In the genomic region with DNA sequence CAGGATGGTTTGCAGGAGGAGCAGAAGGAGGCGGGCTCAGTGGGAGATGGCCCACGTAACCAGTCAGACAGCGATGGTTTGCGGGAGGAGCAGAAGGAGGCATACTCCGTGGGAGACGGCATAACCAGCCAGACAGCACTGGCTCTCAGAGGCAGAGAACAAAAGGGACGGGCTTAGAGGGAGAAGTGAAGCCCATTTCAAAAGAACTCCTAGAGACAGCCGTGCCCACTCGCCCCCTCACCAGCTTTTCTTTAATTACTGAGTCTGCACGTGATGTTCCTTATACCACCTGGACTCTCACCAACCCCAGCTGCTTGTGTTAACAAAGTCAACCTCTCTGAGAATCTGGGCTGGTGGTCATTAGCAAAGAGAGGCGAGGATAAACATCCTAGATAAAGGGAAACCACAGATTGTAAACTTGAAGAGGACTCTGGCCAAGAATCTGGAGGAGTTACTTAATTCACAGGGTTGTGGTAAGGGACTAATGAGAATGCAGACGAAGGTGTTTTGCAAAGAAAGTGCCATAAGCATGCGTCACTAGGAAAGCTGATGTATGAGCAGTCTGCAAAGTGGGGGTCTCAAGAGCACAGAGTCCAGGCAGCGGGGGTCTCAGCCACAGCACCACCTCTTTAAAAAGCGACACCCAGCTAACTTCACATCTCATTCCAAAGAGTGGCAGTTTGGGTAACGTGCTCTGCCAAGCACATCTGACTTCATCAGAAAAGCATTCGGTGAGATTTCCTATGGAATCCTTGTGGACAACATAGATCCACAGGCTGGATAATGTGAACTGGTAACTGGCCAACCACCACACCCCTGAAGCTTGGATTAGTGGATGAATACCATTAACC, we compare ENCODE assay signal across 9 cellular contexts. TPM values are rescaled to one million over a fixed set of nuclear protein-coding genes. Genes with fewer than 3 reads are reported as not detected.
DNase-seq lines count a peak whose midpoint lies in the region; ATAC-seq and TF ChIP-seq lines count a peak whose summit lies in the region.
"Had no signal": no experiment of that assay in that cellular context is flagged by ENCODE, and none has a peak within 500 bp of the region (broad histone marks: within the 10 kb centered on the region; RNA-seq: fewer than 3 reads in every experiment).

No MANE protein-coding gene starts in this region.

- TF ChIP-seq CTCF in cardiac muscle cell (IDR thresholded peaks at IDR 0.05; ENCODE audit: low read depth, low read length) = no peak

- H3K4me3 ChIP-seq in cardiac muscle cell = no peak overlapping the region

- no peak for ATAC-seq in Right ventricle myocardium inferior
- no peak for ATAC-seq in stimulated activated naive CD8-positive, alpha-beta T cell treated with anti-CD3 and anti-CD28 coated beads, Interleukin-15, Interleukin-2, amounts not matched to agents 100 U/mL and 50 U/mL, for 24 hours
- no peak for ATAC-seq in HG02852 (IDR thresholded peaks at IDR 0.05; ENCODE audit: unreplicated experiment)
- no peak for ATAC-seq in GM21526 (IDR thresholded peaks at IDR 0.05; ENCODE audit: low FRiP score, unreplicated experiment)

- H3K36me3 ChIP-seq in cardiac muscle cell = peaks cover under 1% of the 10 kb centered on the region

- DNase-seq in cardiac muscle cell (ENCODE audit: low read depth in 1 of 2, low spot score in 1 of 2) (peak in 1 of 2 donors; percentile 94), Right ventricle myocardium inferior (ENCODE audit: missing footprints) (no peak), amniotic stem cell (lab: John Stamatoyannopoulos, UW) (peak; percentile 65), kidney tubule cell (ENCODE audit: low spot score) (peak; percentile 90), C1 segment of cervical spinal cord (lab: John Stamatoyannopoulos, UW) (no peak)
- DNase-seq in stimulated activated naive CD8-positive, alpha-beta T cell treated with anti-CD3 and anti-CD28 coated beads, Interleukin-15, Interleukin-2, amounts not matched to agents 100 U/mL and 50 U/mL, for 24 hours = no peak
- DNase-seq: naive B cell had no signal

- no peaks in the 10 kb centered on the region for H3K9me3 ChIP-seq in cardiac muscle cell (ENCODE audit: low read depth)

- intact Hi-C loops in Right ventricle myocardium inferior (cut with DNase I) = no loop called here

- peak overlapping the region; percentile 10 for H3K27ac ChIP-seq in cardiac muscle cell

- no peaks in the 10 kb centered on the region for H3K27me3 ChIP-seq in cardiac muscle cell

- peaks cover 28% of the 10 kb centered on the region for H3K4me1 ChIP-seq in cardiac muscle cell (ENCODE audit: low read depth)

RNA-seq across cellular contexts. Expression of a gene that starts 51.7 kb away (rescaled TPM):
- total RNA-seq in cardiac muscle cell (107 and 122 TPM in 2 replicates), Right ventricle myocardium inferior (18.5 TPM)
- polyA plus RNA-seq in cardiac muscle cell = 120 and 128 TPM in 2 replicates

Comparison
In these comparisons a context has a peak if more than half of its experiments do, and no peak if none do; other contexts are left out.
1. DNase-seq: peak in amniotic stem cell (single experiment) and kidney tubule cell (single experiment); none in Right ventricle myocardium inferior (single experiment), stimulated activated naive CD8-positive, alpha-beta T cell treated with anti-CD3 and anti-CD28 coated beads, Interleukin-15, Interleukin-2, amounts not matched to agents 100 U/mL and 50 U/mL, for 24 hours (single experiment) and C1 segment of cervical spinal cord (0 of 14).